Comparison of ENCODE assay signal across 1 cellular context in the genomic region with DNA sequence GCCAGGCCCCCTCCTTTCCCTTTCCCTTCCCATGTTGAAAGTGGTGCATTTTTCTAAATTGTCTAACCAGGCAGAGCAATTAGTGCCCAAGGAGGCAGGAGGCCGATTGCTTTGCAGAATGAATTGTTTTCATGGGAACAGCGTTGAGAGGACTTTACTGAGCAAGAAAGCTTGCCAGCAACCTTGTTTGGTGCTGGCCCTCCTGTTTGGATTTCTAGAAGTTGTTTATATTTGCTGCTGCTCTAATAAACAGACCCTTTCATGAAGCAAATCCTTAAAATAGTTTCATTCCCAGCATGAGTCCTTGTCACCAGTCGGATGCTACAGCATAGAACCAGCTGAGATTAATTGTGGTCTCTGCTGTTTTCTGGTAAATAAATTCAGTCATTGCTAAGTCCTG.
TF ChIP-seq lines count a peak whose summit lies in the region.

No MANE protein-coding gene starts in this region.

TF ChIP-seq in A549, 52 proteins besides CTCF, POLR2A, EP300 and RAD21:
- TF ChIP-seq GATA3 (IDR thresholded peaks at IDR 0.05; ENCODE audit: borderline replicate concordance) (no peak), CBX8 (IDR thresholded peaks at IDR 0.05) (no peak), ATOH8 (CRISPR knock-in tag; IDR thresholded peaks at IDR 0.05; ENCODE audit: low read depth) (no peak), EHMT2 (IDR thresholded peaks at IDR 0.05; ENCODE audit: low read depth) (no peak), CHD2 (IDR thresholded peaks at IDR 0.05; ENCODE audit: low read length, partially characterized antibody) (no peak), NPAS2 (CRISPR knock-in tag; IDR thresholded peaks at IDR 0.05; ENCODE audit: borderline replicate concordance) (no peak), CHD4 (IDR thresholded peaks at IDR 0.05; ENCODE audit: borderline replicate concordance) (no peak), JUN (IDR thresholded peaks at IDR 0.05) (no peak), NR3C1 (IDR thresholded peaks at IDR 0.05) (no peak), NFE2L2 (conservative IDR thresholded peaks at IDR 0.05; ENCODE audit: low read length) (no peak), HOXB5 (CRISPR knock-in tag; IDR thresholded peaks at IDR 0.05) (no peak), TP53 (CRISPR knock-in tag; IDR thresholded peaks at IDR 0.05) (no peak), HDAC2 (IDR thresholded peaks at IDR 0.05) (no peak), TFCP2L1 (CRISPR knock-in tag; IDR thresholded peaks at IDR 0.05) (no peak), MYC (IDR thresholded peaks at IDR 0.05; ENCODE audit: borderline replicate concordance, low read length) (no peak), KDM5A (IDR thresholded peaks at IDR 0.05) (no peak), MAZ (IDR thresholded peaks at IDR 0.05; ENCODE audit: borderline replicate concordance, low read depth, low read length) (no peak), FOXS1 (CRISPR knock-in tag; IDR thresholded peaks at IDR 0.05) (no peak), JUNB (IDR thresholded peaks at IDR 0.05) (no peak), EHF (CRISPR knock-in tag; IDR thresholded peaks at IDR 0.05) (no peak)
TF ChIP-seq in A549: peak in this region for 0.
